ENCODE assay signal across 18 cellular contexts in genomic region chr1:183497218-183497617, GRCh38.
"Had no signal": no experiment of that assay in that cellular context is flagged by ENCODE, and none has a peak within 500 bp of the region (broad histone marks: within the 10 kb centered on the region; RNA-seq: fewer than 3 reads in every experiment).

No MANE protein-coding gene starts in this region.

- H3K27ac ChIP-seq: ovary, psoas muscle, skin epidermis, tibial artery, uterus had no signal

- H3K27ac Mint-ChIP-seq: natural killer cell had no signal

- H3K36me3 Mint-ChIP-seq: natural killer cell had no signal

- H3K4me3 Mint-ChIP-seq: natural killer cell had no signal

- H3K9me3 ChIP-seq: ovary, psoas muscle, tibial artery, uterus had no signal

- H3K36me3 ChIP-seq: ovary, tibial artery, uterus had no signal

- DNase-seq: activated CD4-positive, CD25-positive, alpha-beta regulatory T cell treated with anti-CD3 and anti-CD28 coated beads, Interleukin-2, amount 50 U/mL, for 72 hours; activated naive CD4-positive, alpha-beta T cell; activated T-cell treated with anti-CD3 and anti-CD28 coated beads for 4 hours; amniotic stem cell; dermis blood vessel endothelial cell; effector memory CD4-positive, alpha-beta T cell; foreskin fibroblast; left cardiac atrium; mesendoderm; natural killer cell; ovary; psoas muscle; stimulated activated naive CD8-positive, alpha-beta T cell treated with anti-CD3 and anti-CD28 coated beads, Interleukin-15, Interleukin-2, amounts not matched to agents 100 U/mL and 50 U/mL, for 24 hours; substantia nigra; tibial artery; uterus had no signal

- H3K9me3 Mint-ChIP-seq: natural killer cell had no signal

- H3K4me1 ChIP-seq: uterus had no signal

- H3K27me3 ChIP-seq: ovary, tibial artery, uterus had no signal

- ATAC-seq: left cardiac atrium; natural killer cell; psoas muscle; right cardiac atrium; stimulated activated naive CD8-positive, alpha-beta T cell treated with anti-CD3 and anti-CD28 coated beads, Interleukin-15, Interleukin-2, amounts not matched to agents 100 U/mL and 50 U/mL, for 24 hours had no signal

- H3K4me3 ChIP-seq: ovary, psoas muscle, skin epidermis, tibial artery, uterus had no signal
